Comparison of ENCODE assay signal across 1 cellular context in the genomic region with DNA sequence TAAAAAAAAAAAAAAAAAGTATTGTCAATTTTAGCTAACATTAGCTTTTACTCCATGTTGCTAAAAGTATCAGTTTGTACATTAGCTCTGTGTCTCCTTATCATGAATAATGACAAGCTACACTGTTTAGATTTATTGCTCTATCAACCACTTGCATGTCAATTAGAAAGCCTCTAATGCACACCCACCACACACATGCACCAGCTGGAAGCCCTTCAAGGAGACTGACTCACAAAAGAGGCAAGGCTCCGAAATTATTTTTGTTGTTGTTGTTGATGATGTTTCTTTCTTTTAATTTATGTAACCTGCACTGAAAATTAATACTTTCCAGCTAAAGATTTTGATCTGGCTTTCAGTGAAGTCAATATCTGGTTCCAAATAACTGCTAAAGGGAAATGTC.
A peak's percentile ranks its signal among the peaks of the same experiment; 100 is the strongest.
TF ChIP-seq lines count a peak whose summit lies in the region.

No MANE protein-coding gene starts in this region.

TF ChIP-seq in K562, 482 proteins besides CTCF, POLR2A, EP300 and RAD21:
- TF ChIP-seq, protein P1, sequence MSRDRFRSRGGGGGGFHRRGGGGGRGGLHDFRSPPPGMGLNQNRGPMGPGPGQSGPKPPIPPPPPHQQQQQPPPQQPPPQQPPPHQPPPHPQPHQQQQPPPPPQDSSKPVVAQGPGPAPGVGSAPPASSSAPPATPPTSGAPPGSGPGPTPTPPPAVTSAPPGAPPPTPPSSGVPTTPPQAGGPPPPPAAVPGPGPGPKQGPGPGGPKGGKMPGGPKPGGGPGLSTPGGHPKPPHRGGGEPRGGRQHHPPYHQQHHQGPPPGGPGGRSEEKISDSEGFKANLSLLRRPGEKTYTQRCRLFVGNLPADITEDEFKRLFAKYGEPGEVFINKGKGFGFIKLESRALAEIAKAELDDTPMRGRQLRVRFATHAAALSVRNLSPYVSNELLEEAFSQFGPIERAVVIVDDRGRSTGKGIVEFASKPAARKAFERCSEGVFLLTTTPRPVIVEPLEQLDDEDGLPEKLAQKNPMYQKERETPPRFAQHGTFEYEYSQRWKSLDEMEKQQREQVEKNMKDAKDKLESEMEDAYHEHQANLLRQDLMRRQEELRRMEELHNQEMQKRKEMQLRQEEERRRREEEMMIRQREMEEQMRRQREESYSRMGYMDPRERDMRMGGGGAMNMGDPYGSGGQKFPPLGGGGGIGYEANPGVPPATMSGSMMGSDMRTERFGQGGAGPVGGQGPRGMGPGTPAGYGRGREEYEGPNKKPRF (IDR thresholded peaks at IDR 0.05; ENCODE audit: low read depth, low read length), result no peak
- TF ChIP-seq ZNF124 (CRISPR knock-in tag; IDR thresholded peaks at IDR 0.05) (no peak), MEIS2 (IDR thresholded peaks at IDR 0.05; ENCODE audit: partially characterized antibody) (peak; percentile 32), CBX2 (IDR thresholded peaks at IDR 0.05; ENCODE audit: insufficient read depth, low read length, poor library complexity, severe bottlenecking) (no peak), MAFF (IDR thresholded peaks at IDR 0.05; ENCODE audit: low read length) (no peak), FOXP1 (CRISPR knock-in tag; IDR thresholded peaks at IDR 0.05) (no peak), SNIP1 (IDR thresholded peaks at IDR 0.05; ENCODE audit: low read depth) (no peak), ZNF23 (CRISPR knock-in tag; IDR thresholded peaks at IDR 0.05) (no peak), ZNF707 (CRISPR knock-in tag; conservative IDR thresholded peaks at IDR 0.05) (no peak), LARP7 (IDR thresholded peaks at IDR 0.05) (no peak), KAT8 (IDR thresholded peaks at IDR 0.05; ENCODE audit: low read depth) (no peak), POLR2B (IDR thresholded peaks at IDR 0.05; ENCODE audit: low read depth, partially characterized antibody) (no peak), GABPA (tag; conservative IDR thresholded peaks at IDR 0.05; ENCODE audit: low read depth) (no peak), ELF2 (CRISPR knock-in tag; IDR thresholded peaks at IDR 0.05) (no peak), FOS (IDR thresholded peaks at IDR 0.05; ENCODE audit: extremely low read depth, insufficient read length) (no peak), ZFP1 (CRISPR knock-in tag; IDR thresholded peaks at IDR 0.05) (no peak), RBBP5 (IDR thresholded peaks at IDR 0.05; ENCODE audit: borderline replicate concordance, insufficient read depth, low read length, poor library complexity, severe bottlenecking) (no peak), ZNF764 (CRISPR knock-in tag; IDR thresholded peaks at IDR 0.05; ENCODE audit: low read depth) (no peak)
- TF ChIP-seq, protein P2, sequence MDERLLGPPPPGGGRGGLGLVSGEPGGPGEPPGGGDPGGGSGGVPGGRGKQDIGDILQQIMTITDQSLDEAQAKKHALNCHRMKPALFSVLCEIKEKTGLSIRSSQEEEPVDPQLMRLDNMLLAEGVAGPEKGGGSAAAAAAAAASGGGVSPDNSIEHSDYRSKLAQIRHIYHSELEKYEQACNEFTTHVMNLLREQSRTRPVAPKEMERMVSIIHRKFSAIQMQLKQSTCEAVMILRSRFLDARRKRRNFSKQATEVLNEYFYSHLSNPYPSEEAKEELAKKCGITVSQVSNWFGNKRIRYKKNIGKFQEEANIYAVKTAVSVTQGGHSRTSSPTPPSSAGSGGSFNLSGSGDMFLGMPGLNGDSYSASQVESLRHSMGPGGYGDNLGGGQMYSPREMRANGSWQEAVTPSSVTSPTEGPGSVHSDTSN (CRISPR knock-in tag; IDR thresholded peaks at IDR 0.05; ENCODE audit: low read depth), result no peak
- TF ChIP-seq, protein P2 (tag; conservative IDR thresholded peaks at IDR 0.05; ENCODE audit: low read depth), result peak; percentile 40; the same call in 1 of the 2 replicates
- TF ChIP-seq, protein P3, sequence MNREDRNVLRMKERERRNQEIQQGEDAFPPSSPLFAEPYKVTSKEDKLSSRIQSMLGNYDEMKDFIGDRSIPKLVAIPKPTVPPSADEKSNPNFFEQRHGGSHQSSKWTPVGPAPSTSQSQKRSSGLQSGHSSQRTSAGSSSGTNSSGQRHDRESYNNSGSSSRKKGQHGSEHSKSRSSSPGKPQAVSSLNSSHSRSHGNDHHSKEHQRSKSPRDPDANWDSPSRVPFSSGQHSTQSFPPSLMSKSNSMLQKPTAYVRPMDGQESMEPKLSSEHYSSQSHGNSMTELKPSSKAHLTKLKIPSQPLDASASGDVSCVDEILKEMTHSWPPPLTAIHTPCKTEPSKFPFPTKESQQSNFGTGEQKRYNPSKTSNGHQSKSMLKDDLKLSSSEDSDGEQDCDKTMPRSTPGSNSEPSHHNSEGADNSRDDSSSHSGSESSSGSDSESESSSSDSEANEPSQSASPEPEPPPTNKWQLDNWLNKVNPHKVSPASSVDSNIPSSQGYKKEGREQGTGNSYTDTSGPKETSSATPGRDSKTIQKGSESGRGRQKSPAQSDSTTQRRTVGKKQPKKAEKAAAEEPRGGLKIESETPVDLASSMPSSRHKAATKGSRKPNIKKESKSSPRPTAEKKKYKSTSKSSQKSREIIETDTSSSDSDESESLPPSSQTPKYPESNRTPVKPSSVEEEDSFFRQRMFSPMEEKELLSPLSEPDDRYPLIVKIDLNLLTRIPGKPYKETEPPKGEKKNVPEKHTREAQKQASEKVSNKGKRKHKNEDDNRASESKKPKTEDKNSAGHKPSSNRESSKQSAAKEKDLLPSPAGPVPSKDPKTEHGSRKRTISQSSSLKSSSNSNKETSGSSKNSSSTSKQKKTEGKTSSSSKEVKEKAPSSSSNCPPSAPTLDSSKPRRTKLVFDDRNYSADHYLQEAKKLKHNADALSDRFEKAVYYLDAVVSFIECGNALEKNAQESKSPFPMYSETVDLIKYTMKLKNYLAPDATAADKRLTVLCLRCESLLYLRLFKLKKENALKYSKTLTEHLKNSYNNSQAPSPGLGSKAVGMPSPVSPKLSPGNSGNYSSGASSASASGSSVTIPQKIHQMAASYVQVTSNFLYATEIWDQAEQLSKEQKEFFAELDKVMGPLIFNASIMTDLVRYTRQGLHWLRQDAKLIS (CRISPR knock-in tag; IDR thresholded peaks at IDR 0.05), result no peak
- TF ChIP-seq, protein P4, sequence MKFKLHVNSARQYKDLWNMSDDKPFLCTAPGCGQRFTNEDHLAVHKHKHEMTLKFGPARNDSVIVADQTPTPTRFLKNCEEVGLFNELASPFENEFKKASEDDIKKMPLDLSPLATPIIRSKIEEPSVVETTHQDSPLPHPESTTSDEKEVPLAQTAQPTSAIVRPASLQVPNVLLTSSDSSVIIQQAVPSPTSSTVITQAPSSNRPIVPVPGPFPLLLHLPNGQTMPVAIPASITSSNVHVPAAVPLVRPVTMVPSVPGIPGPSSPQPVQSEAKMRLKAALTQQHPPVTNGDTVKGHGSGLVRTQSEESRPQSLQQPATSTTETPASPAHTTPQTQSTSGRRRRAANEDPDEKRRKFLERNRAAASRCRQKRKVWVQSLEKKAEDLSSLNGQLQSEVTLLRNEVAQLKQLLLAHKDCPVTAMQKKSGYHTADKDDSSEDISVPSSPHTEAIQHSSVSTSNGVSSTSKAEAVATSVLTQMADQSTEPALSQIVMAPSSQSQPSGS (CRISPR knock-in tag; IDR thresholded peaks at IDR 0.05), result no peak
- TF ChIP-seq, protein P5, sequence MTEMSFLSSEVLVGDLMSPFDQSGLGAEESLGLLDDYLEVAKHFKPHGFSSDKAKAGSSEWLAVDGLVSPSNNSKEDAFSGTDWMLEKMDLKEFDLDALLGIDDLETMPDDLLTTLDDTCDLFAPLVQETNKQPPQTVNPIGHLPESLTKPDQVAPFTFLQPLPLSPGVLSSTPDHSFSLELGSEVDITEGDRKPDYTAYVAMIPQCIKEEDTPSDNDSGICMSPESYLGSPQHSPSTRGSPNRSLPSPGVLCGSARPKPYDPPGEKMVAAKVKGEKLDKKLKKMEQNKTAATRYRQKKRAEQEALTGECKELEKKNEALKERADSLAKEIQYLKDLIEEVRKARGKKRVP (CRISPR knock-in tag; IDR thresholded peaks at IDR 0.05), result no peak
- TF ChIP-seq, protein P6, sequence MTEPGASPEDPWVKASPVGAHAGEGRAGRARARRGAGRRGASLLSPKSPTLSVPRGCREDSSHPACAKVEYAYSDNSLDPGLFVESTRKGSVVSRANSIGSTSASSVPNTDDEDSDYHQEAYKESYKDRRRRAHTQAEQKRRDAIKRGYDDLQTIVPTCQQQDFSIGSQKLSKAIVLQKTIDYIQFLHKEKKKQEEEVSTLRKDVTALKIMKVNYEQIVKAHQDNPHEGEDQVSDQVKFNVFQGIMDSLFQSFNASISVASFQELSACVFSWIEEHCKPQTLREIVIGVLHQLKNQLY (CRISPR knock-in tag; conservative IDR thresholded peaks at IDR 0.05), result no peak
- TF ChIP-seq, protein P7, sequence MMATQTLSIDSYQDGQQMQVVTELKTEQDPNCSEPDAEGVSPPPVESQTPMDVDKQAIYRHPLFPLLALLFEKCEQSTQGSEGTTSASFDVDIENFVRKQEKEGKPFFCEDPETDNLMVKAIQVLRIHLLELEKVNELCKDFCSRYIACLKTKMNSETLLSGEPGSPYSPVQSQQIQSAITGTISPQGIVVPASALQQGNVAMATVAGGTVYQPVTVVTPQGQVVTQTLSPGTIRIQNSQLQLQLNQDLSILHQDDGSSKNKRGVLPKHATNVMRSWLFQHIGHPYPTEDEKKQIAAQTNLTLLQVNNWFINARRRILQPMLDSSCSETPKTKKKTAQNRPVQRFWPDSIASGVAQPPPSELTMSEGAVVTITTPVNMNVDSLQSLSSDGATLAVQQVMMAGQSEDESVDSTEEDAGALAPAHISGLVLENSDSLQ (IDR thresholded peaks at IDR 0.05), result peak; percentile 24; the same call in 1 of the 2 replicates
